8 cellular contexts compared by ENCODE assay signal in genomic region chr2:226799976-226800940, GRCh38. TPM values are rescaled to one million over a fixed set of nuclear protein-coding genes. Genes with fewer than 3 reads are reported as not detected.
DNase-seq lines count a peak whose midpoint lies in the region; ATAC-seq and FAIRE-seq lines count a peak whose summit lies in the region.

No MANE protein-coding gene starts in this region.

- peak; percentile 23 for DNase-seq in Caki2 (ENCODE audit: low read depth)
- peak; percentile 55 for DNase-seq in astrocyte of the hippocampus (ENCODE audit: low read depth, low spot score)
- peak; percentile 42 for DNase-seq in iris pigment epithelial cell (ENCODE audit: low read depth)
- peak; percentile 47 for DNase-seq in small intestine
- DNase-seq in GM03348 (ENCODE audit: low spot score), result no peak

- no peaks in the 10 kb centered on the region for H3K27me3 ChIP-seq in small intestine (ENCODE audit: control insufficient read depth in 2 of 2, insufficient read depth in 2 of 2, low read length in 2 of 2)

- H3K36me3 ChIP-seq in KOPT-K1 (ENCODE audit: insufficient read depth, low read length), result 0 out of 2 replicates have a peak, but pooled peaks cover 8% of the 10 kb centered on the region
- H3K36me3 ChIP-seq in small intestine (ENCODE audit: control insufficient read depth in 2 of 2, insufficient read depth in 2 of 2, low read length in 2 of 2), result no peaks in the 10 kb centered on the region

- H3K4me1 ChIP-seq in small intestine (ENCODE audit: control insufficient read depth in 2 of 2, insufficient read depth in 1 of 2, low read depth in 1 of 2, low read length in 1 of 2), result peaks cover 0 to 3% of the 10 kb centered on the region in 2 donors

- peak overlapping the region; percentile 71 to 83 for H3K4me3 ChIP-seq in small intestine (ENCODE audit: low read depth in 1 of 2, low read length in 2 of 2)

- H3K27ac ChIP-seq in KOPT-K1 (ENCODE audit: low read depth, low read length, poor library complexity, severe bottlenecking) (peak overlapping the region; percentile 63), small intestine (ENCODE audit: low read depth in 1 of 2, low read length in 1 of 2) (peak overlapping the region; percentile 45 to 87)

- in situ Hi-C loops in Caki2 (cut with HindIII; ENCODE audit: low pct_unique_long_range_greater_than_20kb, low sequenced_read_pairs), result no loop called here

- WGBS in small intestine, 3 donors, result 1 to 4% (median 3%) methylated on average over 30 to 39 of the region's 39 CpGs

- no peak for ATAC-seq in GM18909 (IDR thresholded peaks at IDR 0.05; ENCODE audit: poor library complexity, unreplicated experiment)
- no peak for ATAC-seq in GM19351 (IDR thresholded peaks at IDR 0.05; ENCODE audit: unreplicated experiment)

- no peak for FAIRE-seq in small intestine (lab: Jason Lieb, UNC)

- H3K9me3 ChIP-seq in KOPT-K1 (ENCODE audit: insufficient read depth, low read length, poor library complexity, severe bottlenecking) (no peaks in the 10 kb centered on the region), small intestine (ENCODE audit: control insufficient read depth, low read depth) (no peaks in the 10 kb centered on the region)

RNA-seq across cellular contexts. Expression of gene IRS1, which starts 0.6 kb away (rescaled TPM):
- total RNA-seq in Caki2 (2014; rRNA removed; shearing (Covaris generic); ENCODE audit: low replicate concordance), result 3.5 and 5.8 TPM in 2 replicates
- polyA plus RNA-seq in small intestine, result 1 to 10 TPM; 1.6 to 5.6 (median 4.7) TPM

RNA-seq across cellular contexts. Expression of gene RHBDD1, which starts 35.6 kb away (rescaled TPM):
- total RNA-seq in Caki2 (2014; rRNA removed; shearing (Covaris generic); ENCODE audit: low replicate concordance), result 7.4 and 8.6 TPM in 2 replicates
- polyA plus RNA-seq in small intestine, result 10 to 100 TPM in 1 of 3 donors, 1 to 10 TPM in 2; 3.1 to 12.6 (median 4.9) TPM
